In genomic region chr6:136922680-136922996, GRCh38 we compare ENCODE assay signal across 9 cellular contexts. TPM values are rescaled to one million over a fixed set of nuclear protein-coding genes. Genes with fewer than 3 reads are reported as not detected.
DNase-seq lines count a peak whose midpoint lies in the region; ATAC-seq and TF ChIP-seq lines count a peak whose summit lies in the region.
"Had no signal": no experiment of that assay in that cellular context is flagged by ENCODE, and none has a peak within 500 bp of the region (broad histone marks: within the 10 kb centered on the region; RNA-seq: fewer than 3 reads in every experiment).

No MANE protein-coding gene starts in this region.

- H3K27me3 Mint-ChIP-seq in T-cell: peaks cover 54 to 56% of the 10 kb centered on the region in 2 donors

- H3K27ac ChIP-seq in fibroblast of lung (ENCODE audit: insufficient read depth, low read length): no peak overlapping the region

- H3K9me3 ChIP-seq in fibroblast of lung (ENCODE audit: control insufficient read depth, insufficient read depth, low read depth, low read length): no peaks in the 10 kb centered on the region

- H3K4me3 Mint-ChIP-seq in T-cell: peak overlapping the region; percentile 72 to 81 (median 73)

- no peak overlapping the region for H3K27ac Mint-ChIP-seq in T-cell

- H3K4me2 ChIP-seq in fibroblast of lung (ENCODE audit: extremely low read depth, insufficient read depth, low read length): peak overlapping the region; percentile 94

- H3K4me1 ChIP-seq in fibroblast of lung (ENCODE audit: control insufficient read depth, extremely low read depth, insufficient read depth, low read length): peaks cover 5% of the 10 kb centered on the region

- no peak overlapping the region for H3K9ac ChIP-seq in fibroblast of lung (ENCODE audit: insufficient read depth, low read length)

- no peaks in the 10 kb centered on the region for H3K36me3 ChIP-seq in fibroblast of lung (ENCODE audit: control insufficient read depth, insufficient read depth, low read length)

- no peaks in the 10 kb centered on the region for H3K9me3 Mint-ChIP-seq in T-cell

- no peaks in the 10 kb centered on the region for H4K20me1 ChIP-seq in fibroblast of lung (ENCODE audit: control insufficient read depth, extremely low read depth, insufficient read depth, low read length)

- CTCF ChIA-PET in T-cell (lab: Charles Lee): interaction anchor here in 1 of 2 donors (0.5 to 0.6 kb wide), 2 partner anchors 63 to 279 kb away, joined by 3 read pairs; no protein-coding TSS in a partner anchor

- TF ChIP-seq CTCF in fibroblast of lung (conservative IDR thresholded peaks at IDR 0.05 in 1 of 2, IDR thresholded peaks at IDR 0.05 in 1 of 2; ENCODE audit: low read depth in 1 of 2, low read length in 2 of 2) (no peak), retinal pigment epithelial cell (conservative IDR thresholded peaks at IDR 0.05; ENCODE audit: low read depth, low read length) (no peak)

- H3K4me3 ChIP-seq in fibroblast of lung (replicated peaks in 1 of 4; ENCODE audit: control extremely low read depth in 1 of 4, insufficient read depth in 1 of 4, low read depth in 3 of 4, low read length in 4 of 4) (peak overlapping the region in 3 of 4 experiments; percentile 21 to 53 (median 43)), retinal pigment epithelial cell (ENCODE audit: low read length) (peak overlapping the region; percentile 43)

- H2AFZ ChIP-seq in fibroblast of lung (ENCODE audit: low read length): no peak overlapping the region

- POLR2A ChIA-PET in T-cell (lab: Charles Lee): no interaction called here

- no peaks in the 10 kb centered on the region for H3K36me3 Mint-ChIP-seq in T-cell

- peaks cover 33% of the 10 kb centered on the region for H3K27me3 ChIP-seq in fibroblast of lung (ENCODE audit: control insufficient read depth, insufficient read depth, low read length)

- peak in 1 of 34 experiments; percentile 22 for DNase-seq in T-cell
- DNase-seq in fibroblast of lung (ENCODE audit: low read depth in 2 of 2): no peak
- no peak for DNase-seq in retinal pigment epithelial cell (ENCODE audit: low read depth)
- no peak for DNase-seq in activated gamma-delta T cell (lab: John Stamatoyannopoulos, UW)
- DNase-seq in mesenteric fat pad (ENCODE audit: low spot score): no peak
- no peak for DNase-seq in occipital lobe (lab: John Stamatoyannopoulos, UW)
- no peak for DNase-seq in SKM-1 (lab: John Stamatoyannopoulos, UW; ENCODE audit: unreplicated experiment)

- peaks cover 25 to 33% (median 32%) of the 10 kb centered on the region in 3 donors for H3K4me1 Mint-ChIP-seq in T-cell

- ATAC-seq in GM18511 (IDR thresholded peaks at IDR 0.05; ENCODE audit: unreplicated experiment): peak; percentile 3
- peak in 3 of 4 experiments; percentile 6 to 18 (median 13) for ATAC-seq in T-cell (replicated peaks in 1 of 4)

- H3K79me2 ChIP-seq in fibroblast of lung (ENCODE audit: control insufficient read depth, insufficient read depth, low read length): no peaks in the 10 kb centered on the region

RNA-seq across cellular contexts. Expression of gene SLC35D3, which starts 0.5 kb away (rescaled TPM):
- total RNA-seq in T-cell (not detected), fibroblast of lung (not detected in 2 replicates), mesenteric fat pad (not detected), occipital lobe (not detected)
- polyA plus RNA-seq in fibroblast of lung: not detected in 2 replicates
- polyA plus RNA-seq in fibroblast of lung (2012): not detected in 2 replicates
- not detected in 2 replicates for polyA minus RNA-seq in fibroblast of lung (ENCODE audit: low replicate concordance)
- total RNA-seq: lung microvascular endothelial cell had no signal
